In the genomic region with DNA sequence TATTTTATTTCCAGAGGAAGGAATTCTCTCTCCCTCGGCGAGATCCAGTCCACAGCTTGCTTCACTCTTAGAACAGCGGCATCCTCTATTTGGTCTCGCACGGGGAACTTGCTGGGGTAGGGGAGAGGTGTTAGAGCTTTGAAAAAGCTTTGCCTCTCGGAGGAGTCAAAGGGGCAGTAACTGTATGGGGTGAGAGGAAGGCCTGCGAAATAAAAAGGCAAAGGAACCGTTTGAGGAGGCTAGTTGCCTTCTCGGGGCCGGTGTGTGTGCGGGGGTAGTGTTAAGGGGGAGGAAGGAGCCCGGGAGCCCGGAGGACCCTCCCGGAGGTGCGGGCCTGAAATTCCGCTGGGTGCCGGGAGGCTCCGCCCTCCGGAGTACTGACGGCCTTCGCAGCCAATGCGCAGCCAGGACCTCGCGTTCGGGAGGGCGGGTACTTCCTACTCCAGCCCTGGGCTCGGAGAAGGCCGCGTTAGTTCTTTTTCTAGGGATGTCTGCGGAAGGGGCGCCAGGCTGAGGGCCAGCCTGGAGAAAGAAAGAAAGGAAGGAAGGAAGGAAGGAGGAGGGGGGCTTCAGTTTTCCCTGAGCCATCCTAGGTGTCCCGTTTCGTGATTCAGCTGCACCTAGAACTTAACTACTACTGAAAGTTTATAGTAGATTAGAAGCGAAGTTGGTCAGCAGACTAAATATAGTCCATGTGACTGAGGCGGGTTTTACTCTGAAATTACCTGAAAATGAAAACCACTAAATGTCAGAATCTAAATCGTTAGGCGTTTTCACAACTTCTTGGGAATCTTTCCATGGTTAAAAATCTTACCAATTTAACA, we compare ENCODE assay signal across 8 cellular contexts. TPM values are rescaled to one million over a fixed set of nuclear protein-coding genes. Genes with fewer than 3 reads are reported as not detected.
DNase-seq lines count a peak whose midpoint lies in the region; ATAC-seq and TF ChIP-seq lines count a peak whose summit lies in the region.

No MANE protein-coding gene starts in this region.

- no peaks in the 10 kb centered on the region for H3K36me3 ChIP-seq in OCI-LY7 (ENCODE audit: insufficient read depth, low read length)

- intact Hi-C loops in OCI-LY7 (cut with micrococcal nuclease; ENCODE audit: unreplicated experiment), result loop anchor here (5.0 kb wide), 3 partner anchors 387 to 778 kb away; no protein-coding TSS in a partner anchor

- CTCF ChIA-PET in OCI-LY7 (lab: Charles Lee; ENCODE audit: unreplicated experiment), result interaction anchor here (1.0 kb wide), 1 partner anchor 14 kb away, joined by 5 read pairs; no protein-coding TSS in a partner anchor

- H3K36me3 Mint-ChIP-seq in IgD-negative memory B cell, result peaks cover 1% of the 10 kb centered on the region

- H3K9me3 Mint-ChIP-seq in IgD-negative memory B cell, result no peaks in the 10 kb centered on the region

- H3K4me1 ChIP-seq in OCI-LY7 (ENCODE audit: insufficient read depth, low read length, poor library complexity, severe bottlenecking), result peaks cover 36% of the 10 kb centered on the region

- H3K4me1 Mint-ChIP-seq in IgD-negative memory B cell, result peaks cover 31 to 32% (median 31%) of the 10 kb centered on the region in 3 donors

- H2AFZ ChIP-seq in OCI-LY7 (ENCODE audit: low read length), result peak overlapping the region; percentile 87

- peak; percentile 60 for ATAC-seq in GM21619 (IDR thresholded peaks at IDR 0.05; ENCODE audit: unreplicated experiment)

- no peaks in the 10 kb centered on the region for H3K9me3 ChIP-seq in OCI-LY7 (ENCODE audit: low read length)

- H4K20me1 ChIP-seq in OCI-LY7 (ENCODE audit: insufficient read depth, low read length), result no peaks in the 10 kb centered on the region

- H3K9me2 ChIP-seq in OCI-LY7 (ENCODE audit: insufficient read depth, low read length), result no peaks in the 10 kb centered on the region

- peaks cover 60% of the 10 kb centered on the region for H3K79me2 ChIP-seq in OCI-LY7 (ENCODE audit: insufficient read depth, low read depth, low read length)

- peak overlapping the region; percentile 97 for H3K4me3 ChIP-seq in OCI-LY7 (ENCODE audit: low read depth, low read length, poor library complexity, severe bottlenecking)

- DNase-seq in DMS153 (lab: John Stamatoyannopoulos, UW), result peak; percentile 84
- peak; percentile 90 for DNase-seq in OCI-LY7 (ENCODE audit: low spot score)
- peak; percentile 83 for DNase-seq in activated T-cell treated with anti-CD3 and anti-CD28 coated beads for 24 hours (ENCODE audit: low read depth)
- DNase-seq in epithelial cell of prostate (ENCODE audit: low read depth, low spot score), result no peak
- DNase-seq in mucosa of gallbladder (ENCODE audit: low spot score), result peak; percentile 90
- DNase-seq in stimulated activated CD8-positive, alpha-beta memory T cell treated with anti-CD3 and anti-CD28 coated beads, Interleukin-4, amount 100 ng/mL, for 24 hours (ENCODE audit: low read depth), result peak; percentile 77

- peak overlapping the region; percentile 70 for H3K27ac ChIP-seq in OCI-LY7 (ENCODE audit: low read depth, low read length, poor library complexity, severe bottlenecking)
- H3K27ac ChIP-seq in epithelial cell of prostate, result peak overlapping the region; percentile 92

- TF ChIP-seq CTCF in OCI-LY7 (conservative IDR thresholded peaks at IDR 0.05; ENCODE audit: low read length), result no peak

- H3K27ac Mint-ChIP-seq in IgD-negative memory B cell, result peak overlapping the region; percentile 94 to 96 (median 95)

- peaks cover 3% of the 10 kb centered on the region for H3K27me3 Mint-ChIP-seq in IgD-negative memory B cell

- POLR2A ChIA-PET in OCI-LY7 (lab: Charles Lee), result interaction anchor here (0.6 to 2.3 kb wide), 15 partner anchors 9 to 778 kb away, joined by 3 to 7 read pairs (median 3); no protein-coding TSS in a partner anchor

- peak overlapping the region; percentile 96 for H3K4me2 ChIP-seq in OCI-LY7 (ENCODE audit: low read length)

- peak overlapping the region; percentile 96 to 99 (median 98) for H3K4me3 Mint-ChIP-seq in IgD-negative memory B cell

- BruUV-seq in OCI-LY7 (replicated peaks; lab: Mats Ljungman, UMichigan), result no TSS peak

RNA-seq across cellular contexts. Expression of gene NEK7, which starts 2.2 kb away (rescaled TPM):
- 21.6 TPM for polyA plus RNA-seq in IgD-negative memory B cell
- total RNA-seq in OCI-LY7 (2014; rRNA removed; shearing (Covaris generic)), result 8.1 and 14.9 TPM in 2 replicates
- total RNA-seq in OCI-LY7 (2022) (22.1 and 25.6 TPM in 2 replicates), mucosa of gallbladder (73.8 TPM)
